Comparison of ENCODE assay signal across 20 cellular contexts in the genomic region with DNA sequence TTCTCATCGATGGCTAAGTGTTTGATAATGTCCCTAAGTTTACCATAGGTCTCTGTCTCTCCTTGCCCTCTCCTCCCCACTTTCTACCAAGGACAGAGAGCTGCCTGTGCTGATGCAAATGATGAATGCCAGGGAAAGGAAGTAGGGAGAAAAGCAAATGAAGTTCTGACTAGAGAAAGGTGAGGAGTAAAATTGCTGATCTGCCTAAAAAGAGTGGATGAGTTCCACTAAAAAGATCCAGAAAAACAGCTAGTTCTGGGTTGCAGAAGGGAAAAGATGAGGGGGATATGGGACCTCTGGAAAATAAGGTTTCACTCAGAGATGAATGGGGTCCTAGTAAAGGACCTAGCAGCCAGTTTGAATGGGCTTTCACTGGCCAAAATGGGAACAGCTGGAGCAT. TPM values are rescaled to one million over a fixed set of nuclear protein-coding genes. Genes with fewer than 3 reads are reported as not detected.
DNase-seq lines count a peak whose midpoint lies in the region; ATAC-seq, FAIRE-seq and TF ChIP-seq lines count a peak whose summit lies in the region.
"Had no signal": no experiment of that assay in that cellular context is flagged by ENCODE, and none has a peak within 500 bp of the region (broad histone marks: within the 10 kb centered on the region; RNA-seq: fewer than 3 reads in every experiment).

No MANE protein-coding gene starts in this region.

- no peak overlapping the region for H3K27ac ChIP-seq in HepG2 (ENCODE audit: extremely low read length, insufficient read depth, low read length)
- H3K27ac ChIP-seq in right lobe of liver: no peak overlapping the region
- H3K27ac ChIP-seq in endothelial cell of umbilical vein (ENCODE audit: insufficient read depth, low read depth, low read length): no peak overlapping the region
- peak overlapping the region; percentile 92 for H3K27ac ChIP-seq in subcutaneous abdominal adipose tissue (ENCODE audit: low read depth, low read length)
- H3K27ac ChIP-seq: 22Rv1, BLaER1 had no signal

- no peaks in the 10 kb centered on the region for H3K79me2 ChIP-seq in HepG2 (ENCODE audit: insufficient read depth, low read length)
- no peaks in the 10 kb centered on the region for H3K79me2 ChIP-seq in endothelial cell of umbilical vein (ENCODE audit: control insufficient read depth, insufficient read depth, low read length)

- FAIRE-seq in HepG2 (lab: Jason Lieb, UNC) (no peak), endothelial cell of umbilical vein (lab: Jason Lieb, UNC) (peak; percentile 57)

- H3K4me1 ChIP-seq in HepG2 (ENCODE audit: insufficient read depth, low read length) (peaks cover 7% of the 10 kb centered on the region), right lobe of liver (no peaks in the 10 kb centered on the region), endothelial cell of umbilical vein (ENCODE audit: control insufficient read depth, extremely low read depth, insufficient read depth, low read length) (peaks cover 23% of the 10 kb centered on the region), subcutaneous abdominal adipose tissue (ENCODE audit: control insufficient read depth in 5 of 5, insufficient read depth in 5 of 5, low read length in 5 of 5) (peaks cover 13 to 62% (median 58%) of the 10 kb centered on the region in 5 donors)
- H3K4me1 ChIP-seq: BLaER1 had no signal

- CTCF ChIA-PET in HepG2 (lab: Yijun Ruan, JAX; ENCODE audit: low intra/inter-chr PET ratio, low total read pairs) (no interaction called here), endothelial cell of umbilical vein (lab: Charles Lee) (interaction anchor here (1.4 to 1.5 kb wide), 3 partner anchors 10 to 44 kb away, joined by 3 to 5 read pairs (median 3); a partner anchor contains a TSS)

- TF ChIP-seq EP300 in HepG2 (IDR thresholded peaks at IDR 0.05; ENCODE audit: low read depth in 2 of 2, low read length in 2 of 2) (no peak), HepG2 (CRISPR knock-in tag; IDR thresholded peaks at IDR 0.05; ENCODE audit: borderline replicate concordance) (no peak)

- intact Hi-C loops in cardiac septum (cut with DNase I) (no loop called here), Right ventricle myocardium superior (cut with DNase I) (no loop called here), HepG2 (cut with micrococcal nuclease; ENCODE audit: unreplicated experiment) (no loop called here), right lobe of liver (cut with DNase I) (no loop called here), endothelial cell of umbilical vein (cut with micrococcal nuclease) (no loop called here)

- H3K9me3 ChIP-seq in HepG2 (ENCODE audit: low read length): no peaks in the 10 kb centered on the region
- no peaks in the 10 kb centered on the region for H3K9me3 ChIP-seq in right lobe of liver
- H3K9me3 ChIP-seq in endothelial cell of umbilical vein (replicated peaks; ENCODE audit: control insufficient read depth, insufficient read depth, low read length): no peaks in the 10 kb centered on the region
- H3K9me3 ChIP-seq in subcutaneous abdominal adipose tissue (ENCODE audit: control insufficient read depth in 5 of 5, low read length in 5 of 5): no peaks in the 10 kb centered on the region
- H3K9me3 ChIP-seq: BLaER1 had no signal

- POLR2A ChIA-PET in HepG2 (lab: Yijun Ruan, JAX): no interaction called here
- POLR2A ChIA-PET in endothelial cell of umbilical vein (lab: Charles Lee): interaction anchor here (0.6 kb wide), 1 partner anchor 44 kb away, joined by 3 read pairs; no protein-coding TSS in a partner anchor

- TF ChIP-seq CTCF in HepG2 (CRISPR knock-in tag; IDR thresholded peaks at IDR 0.05) (no peak), right lobe of liver (IDR thresholded peaks at IDR 0.05) (no peak), endothelial cell of umbilical vein (IDR thresholded peaks at IDR 0.05; ENCODE audit: extremely low read depth in 1 of 2, insufficient read depth in 1 of 2, low read depth in 1 of 2, low read length in 2 of 2) (no peak)

- H3K9me1 ChIP-seq in endothelial cell of umbilical vein (replicated peaks; ENCODE audit: control insufficient read depth, extremely low read depth, insufficient read depth, low read length): no peaks in the 10 kb centered on the region

- H3K27me3 ChIP-seq in HepG2 (ENCODE audit: control insufficient read depth in 1 of 2, insufficient read depth in 2 of 2, low read length in 2 of 2) (peaks cover 1 to 32% of the 10 kb centered on the region in 2 experiments; a peak in 2 of 5 replicates), right lobe of liver (no peaks in the 10 kb centered on the region), endothelial cell of umbilical vein (ENCODE audit: control insufficient read depth in 2 of 2, insufficient read depth in 2 of 2, low read length in 2 of 2) (no peaks in the 10 kb centered on the region), subcutaneous abdominal adipose tissue (ENCODE audit: control insufficient read depth in 5 of 5, insufficient read depth in 4 of 5, low read length in 5 of 5) (no peaks in the 10 kb centered on the region)
- H3K27me3 ChIP-seq: BLaER1 had no signal

- H3K4me2 ChIP-seq in HepG2 (ENCODE audit: low read depth, low read length) (no peak overlapping the region), endothelial cell of umbilical vein (ENCODE audit: insufficient read depth, low read length) (no peak overlapping the region)
- H3K4me2 ChIP-seq: BLaER1 had no signal

- in situ Hi-C loops in HepG2 (cut with HindIII; ENCODE audit: extremely low pct_ligation_motif_present, low pct_unique_long_range_greater_than_20kb): no loop called here

- DNase-seq in cardiac septum (ENCODE audit: low spot score) (peak; percentile 14), Right ventricle myocardium superior (no peak), HepG2 (ENCODE audit: low spot score) (no peak), right lobe of liver (no peak), endothelial cell of umbilical vein (ENCODE audit: low read depth, low spot score) (no peak), DMS53 treated with DMSO at 0.1 percent for 48 hours (lab: John Stamatoyannopoulos, UW; ENCODE audit: unreplicated experiment) (no peak)
- DNase-seq: CD4-positive, alpha-beta memory T cell; DMS153; DMS79 treated with DMSO at 0.1 percent for 48 hours; GF-D8; GOT3; H7; HFFc6 had no signal

- TF ChIP-seq POLR2A in HepG2 (IDR thresholded peaks at IDR 0.05; ENCODE audit: insufficient read depth in 1 of 2, low read depth in 2 of 2, low read length in 2 of 2) (no peak), right lobe of liver (IDR thresholded peaks at IDR 0.05) (no peak), endothelial cell of umbilical vein (IDR thresholded peaks at IDR 0.05; ENCODE audit: low read depth, low read length) (no peak)

- ATAC-seq in Right ventricle myocardium superior (ENCODE audit: poor library complexity) (no peak), HepG2 (no peak), right lobe of liver (no peak), HG03442 (IDR thresholded peaks at IDR 0.05; ENCODE audit: unreplicated experiment) (no peak)
- ATAC-seq: HCT116 had no signal

- H2AFZ ChIP-seq in HepG2 (ENCODE audit: low read length) (no peak overlapping the region), endothelial cell of umbilical vein (ENCODE audit: low read depth, low read length) (no peak overlapping the region)

- no TSS peak for BruUV-seq in HepG2 (replicated peaks; lab: Mats Ljungman, UMichigan)
- no TSS peak for BruUV-seq in endothelial cell of umbilical vein (replicated peaks; lab: Mats Ljungman, UMichigan)

- no peak for TF ChIP-seq RAD21 in HepG2 (CRISPR knock-in tag; IDR thresholded peaks at IDR 0.05)

- H3K9ac ChIP-seq in HepG2 (ENCODE audit: insufficient read depth, low read depth, low read length) (no peak overlapping the region), endothelial cell of umbilical vein (replicated peaks; ENCODE audit: extremely low read depth, insufficient read depth, low read length) (no peak overlapping the region), subcutaneous abdominal adipose tissue (ENCODE audit: low read length in 5 of 5) (peak overlapping the region in 2 of 5 donors; percentile 27 to 28)
- H3K9ac ChIP-seq: BLaER1 had no signal

- dilution Hi-C loops in endothelial cell of umbilical vein (cut with MboI; ENCODE audit: extremely low pct_ligation_motif_present, low sequenced_read_pairs): no loop called here

- H3K4me3 ChIP-seq in HepG2 (replicated peaks in 1 of 3; ENCODE audit: insufficient read depth in 1 of 3, low read depth in 2 of 3, low read length in 3 of 3) (no peak overlapping the region), right lobe of liver (no peak overlapping the region), endothelial cell of umbilical vein (replicated peaks in 1 of 3; ENCODE audit: insufficient read depth in 1 of 3, low read depth in 1 of 3, low read length in 3 of 3) (no peak overlapping the region), subcutaneous abdominal adipose tissue (ENCODE audit: low read depth in 1 of 5, low read length in 5 of 5) (no peak overlapping the region)
- H3K4me3 ChIP-seq: BLaER1 had no signal

- H4K20me1 ChIP-seq in HepG2 (ENCODE audit: insufficient read depth, low read length) (no peaks in the 10 kb centered on the region), endothelial cell of umbilical vein (replicated peaks; ENCODE audit: control insufficient read depth, extremely low read depth, insufficient read depth, low read length) (no peaks in the 10 kb centered on the region)
- H4K20me1 ChIP-seq: BLaER1 had no signal

- no peaks in the 10 kb centered on the region for H3K36me3 ChIP-seq in HepG2 (replicated peaks in 1 of 2; ENCODE audit: control insufficient read depth in 1 of 2, insufficient read depth in 2 of 2, low read length in 2 of 2)
- H3K36me3 ChIP-seq in right lobe of liver: no peaks in the 10 kb centered on the region
- H3K36me3 ChIP-seq in endothelial cell of umbilical vein (ENCODE audit: control insufficient read depth in 2 of 2, extremely low read depth in 1 of 2, insufficient read depth in 2 of 2, low read length in 2 of 2): peaks cover 0 to 13% of the 10 kb centered on the region in 2 experiments
- peaks cover 6 to 32% (median 17%) of the 10 kb centered on the region in 5 donors for H3K36me3 ChIP-seq in subcutaneous abdominal adipose tissue (ENCODE audit: control insufficient read depth in 5 of 5, insufficient read depth in 5 of 5, low read length in 5 of 5)
- H3K36me3 ChIP-seq: BLaER1 had no signal

- 4% methylated on average over 1 of the region's 1 CpG for WGBS in HepG2 (ENCODE audit: low lambda C conversion rate)
- WGBS in right lobe of liver (ENCODE audit: insufficient coverage, low coverage, low lambda C conversion rate, missing lambda C conversion rate): 75% methylated on average over 1 of the region's 1 CpG

RNA-seq across cellular contexts. Expression of a gene that starts 13.8 kb away (rescaled TPM):
- total RNA-seq in cardiac septum (658 TPM), Right ventricle myocardium superior (966 TPM), HepG2 (2016; rRNA removed; fragmentation: Illumina TruSeq; extraction: Trizol) (0.13 TPM in 1 of 2 replicates, not detected in the other), right lobe of liver (under 1 TPM in 4 of 6 experiments, not detected in 2; 0.24 to 0.65 (median 0.61) TPM), endothelial cell of umbilical vein (6.1 and 8.1 TPM in 2 replicates)
- not detected in 2 replicates for total RNA-seq in HepG2 (2016; cell fraction: cytosol; rRNA removed; fragmentation: Illumina TruSeq; extraction: Trizol; ENCODE audit: low read depth)
- total RNA-seq in HepG2 (2016; cell fraction: insoluble cytoplasmic fraction; rRNA removed; fragmentation: Illumina TruSeq; extraction: Trizol): not detected in 2 replicates
- not detected in 2 replicates for total RNA-seq in HepG2 (2016; cell fraction: membrane; rRNA removed; fragmentation: Illumina TruSeq; extraction: Trizol)
- not detected in 2 replicates for total RNA-seq in HepG2 (2016; cell fraction: nucleus; rRNA removed; fragmentation: Illumina TruSeq; extraction: Trizol)
- polyA plus RNA-seq in HepG2 (2011; rRNA removed) (not detected in 2 replicates), endothelial cell of umbilical vein (5.2 and 6.3 TPM in 2 replicates)
- 0.03 TPM in 1 of 2 replicates, not detected in the other for polyA plus RNA-seq in HepG2 (2011; cell fraction: cytosol; rRNA removed)
- polyA plus RNA-seq in HepG2 (2011; cell fraction: nucleus; rRNA removed): not detected in 2 replicates
- not detected in 2 replicates for polyA plus RNA-seq in HepG2 (2012)
- polyA plus RNA-seq in HepG2 (2016; cell fraction: cytosol; fragmentation: Illumina TruSeq; extraction: Trizol; ENCODE audit: low read depth): not detected in 2 replicates
- polyA plus RNA-seq in HepG2 (2016; cell fraction: insoluble cytoplasmic fraction; fragmentation: Illumina TruSeq; extraction: Trizol; ENCODE audit: low read depth): not detected in 2 replicates
- polyA plus RNA-seq in HepG2 (2016; cell fraction: membrane; fragmentation: Illumina TruSeq; extraction: Trizol; ENCODE audit: low read depth): not detected in 2 replicates
- not detected in 2 replicates for polyA plus RNA-seq in HepG2 (2016; cell fraction: nucleus; fragmentation: Illumina TruSeq; extraction: Trizol; ENCODE audit: insufficient read depth, low read depth)
- 0.08 and 0.58 TPM in 2 replicates for polyA minus RNA-seq in HepG2 (2011; rRNA and poly(A)+ RNA removed; ENCODE audit: low replicate concordance)
- not detected in 2 replicates for polyA minus RNA-seq in HepG2 (2011; cell fraction: cytosol; rRNA and poly(A)+ RNA removed)
- polyA minus RNA-seq in HepG2 (2011; cell fraction: nucleus; rRNA and poly(A)+ RNA removed): not detected in 2 replicates
- 9.2 and 10.8 TPM in 2 replicates for polyA plus RNA-seq in endothelial cell of umbilical vein (2011; cell fraction: cytosol; rRNA removed)
- polyA plus RNA-seq in endothelial cell of umbilical vein (2011; cell fraction: nucleus; rRNA removed): 8.5 TPM in 2 replicates
- polyA plus RNA-seq in endothelial cell of umbilical vein (2012): 13.3 and 14.4 TPM in 2 replicates
- 3.1 and 5.3 TPM in 2 replicates for polyA minus RNA-seq in endothelial cell of umbilical vein
- polyA minus RNA-seq in endothelial cell of umbilical vein (2011; cell fraction: cytosol; rRNA and poly(A)+ RNA removed): not detected
- polyA minus RNA-seq in endothelial cell of umbilical vein (2011; cell fraction: nucleus; rRNA and poly(A)+ RNA removed): 3.4 and 4.5 TPM in 2 replicates
- total RNA-seq: A673 had no signal
- polyA plus RNA-seq: AG04450 had no signal

Comparison
In these comparisons a context has a peak if more than half of its experiments do, and no peak if none do; other contexts are left out.
1. RNA of a gene that starts 13.8 kb away (total RNA-seq): 966 TPM in Right ventricle myocardium superior (single experiment) and 658 TPM in cardiac septum (single experiment); 6.1 to 8.1 TPM in endothelial cell of umbilical vein, 0.24 to 0.65 TPM in right lobe of liver and 0.13 TPM in HepG2; every median in the first group is over 10 times any median in the second.